Comparison of ENCODE assay signal across 1 cellular context in genomic region chr16:2516391-2517240, GRCh38.
TF ChIP-seq lines count a peak whose summit lies in the region.

No MANE protein-coding gene starts in this region.

TF ChIP-seq in K562, 482 proteins besides CTCF, POLR2A, EP300 and RAD21:
- TF ChIP-seq HNRNPH1 (optimal IDR thresholded peaks at IDR 0.05; ENCODE audit: low read depth, low read length), result no peak
- TF ChIP-seq ZNF316 (IDR thresholded peaks at IDR 0.05), result 0 out of 2 replicates have a peak, but pooled peaks have one; percentile 5
- TF ChIP-seq SPI1 (IDR thresholded peaks at IDR 0.05; ENCODE audit: borderline replicate concordance, low read depth, low read length), result peak; percentile 47; the same call in 1 of the 2 replicates
TF ChIP-seq in K562: peak in this region for 2.
